In the genomic region with DNA sequence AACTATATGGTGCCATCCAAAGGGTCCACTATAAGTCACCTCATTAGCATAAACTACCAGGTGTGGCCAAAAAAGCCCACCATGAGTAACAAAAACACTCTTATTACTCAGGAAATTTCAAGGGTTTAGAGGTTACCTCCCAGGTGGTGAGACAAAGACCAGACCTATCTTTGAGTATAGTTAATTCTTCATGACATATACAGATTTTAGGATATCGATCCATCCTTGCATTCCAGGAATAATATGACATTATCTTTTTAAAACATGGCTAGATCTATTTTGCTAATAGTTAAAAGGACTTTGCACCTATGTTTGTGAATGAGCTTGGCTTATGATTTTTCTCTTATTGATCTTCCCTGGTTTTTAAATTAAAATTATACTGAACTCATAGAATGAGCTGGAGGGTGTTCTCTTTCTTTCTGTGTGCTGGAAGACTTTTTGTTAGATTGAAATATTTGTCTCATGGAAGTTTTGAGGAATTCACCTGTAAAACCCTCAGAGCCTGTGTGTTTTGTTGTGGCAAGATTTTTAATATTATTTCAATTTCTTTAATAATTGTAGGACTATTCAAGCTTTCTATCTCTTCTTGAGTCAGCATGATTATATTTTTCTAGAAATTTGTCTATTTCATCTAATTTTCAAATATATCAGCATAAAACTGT, we compare ENCODE assay signal across 2 cellular contexts.
TF ChIP-seq lines count a peak whose summit lies in the region.

No MANE protein-coding gene starts in this region.

TF ChIP-seq in A549, 52 proteins besides CTCF, POLR2A, EP300 and RAD21 (continued from another document):
- TF ChIP-seq, protein P1, sequence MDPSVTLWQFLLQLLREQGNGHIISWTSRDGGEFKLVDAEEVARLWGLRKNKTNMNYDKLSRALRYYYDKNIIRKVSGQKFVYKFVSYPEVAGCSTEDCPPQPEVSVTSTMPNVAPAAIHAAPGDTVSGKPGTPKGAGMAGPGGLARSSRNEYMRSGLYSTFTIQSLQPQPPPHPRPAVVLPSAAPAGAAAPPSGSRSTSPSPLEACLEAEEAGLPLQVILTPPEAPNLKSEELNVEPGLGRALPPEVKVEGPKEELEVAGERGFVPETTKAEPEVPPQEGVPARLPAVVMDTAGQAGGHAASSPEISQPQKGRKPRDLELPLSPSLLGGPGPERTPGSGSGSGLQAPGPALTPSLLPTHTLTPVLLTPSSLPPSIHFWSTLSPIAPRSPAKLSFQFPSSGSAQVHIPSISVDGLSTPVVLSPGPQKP (IDR thresholded peaks at IDR 0.05; ENCODE audit: low read depth, low read length): no peak
- no peak for TF ChIP-seq SREBF2 (IDR thresholded peaks at IDR 0.05)
- TF ChIP-seq GATA3 (IDR thresholded peaks at IDR 0.05; ENCODE audit: borderline replicate concordance): no peak
- no peak for TF ChIP-seq FOXS1 (CRISPR knock-in tag; IDR thresholded peaks at IDR 0.05)
- TF ChIP-seq NFE2L2 (conservative IDR thresholded peaks at IDR 0.05; ENCODE audit: low read length): no peak
- no peak for TF ChIP-seq HEYL (CRISPR knock-in tag; IDR thresholded peaks at IDR 0.05)

TF ChIP-seq in K562, 482 proteins besides CTCF, POLR2A, EP300 and RAD21 (continued from another document):
- TF ChIP-seq, protein P2, sequence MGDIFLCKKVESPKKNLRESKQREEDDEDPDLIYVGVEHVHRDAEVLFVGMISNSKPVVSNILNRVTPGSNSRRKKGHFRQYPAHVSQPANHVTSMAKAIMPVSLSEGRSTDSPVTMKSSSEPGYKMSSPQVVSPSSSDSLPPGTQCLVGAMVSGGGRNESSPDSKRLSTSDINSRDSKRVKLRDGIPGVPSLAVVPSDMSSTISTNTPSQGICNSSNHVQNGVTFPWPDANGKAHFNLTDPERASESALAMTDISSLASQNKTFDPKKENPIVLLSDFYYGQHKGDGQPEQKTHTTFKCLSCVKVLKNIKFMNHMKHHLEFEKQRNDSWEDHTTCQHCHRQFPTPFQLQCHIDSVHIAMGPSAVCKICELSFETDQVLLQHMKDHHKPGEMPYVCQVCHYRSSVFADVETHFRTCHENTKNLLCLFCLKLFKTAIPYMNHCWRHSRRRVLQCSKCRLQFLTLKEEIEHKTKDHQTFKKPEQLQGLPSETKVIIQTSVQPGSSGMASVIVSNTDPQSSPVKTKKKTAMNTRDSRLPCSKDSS (IDR thresholded peaks at IDR 0.05; ENCODE audit: low read depth, partially characterized antibody): peak; percentile 16
